In the genomic region with DNA sequence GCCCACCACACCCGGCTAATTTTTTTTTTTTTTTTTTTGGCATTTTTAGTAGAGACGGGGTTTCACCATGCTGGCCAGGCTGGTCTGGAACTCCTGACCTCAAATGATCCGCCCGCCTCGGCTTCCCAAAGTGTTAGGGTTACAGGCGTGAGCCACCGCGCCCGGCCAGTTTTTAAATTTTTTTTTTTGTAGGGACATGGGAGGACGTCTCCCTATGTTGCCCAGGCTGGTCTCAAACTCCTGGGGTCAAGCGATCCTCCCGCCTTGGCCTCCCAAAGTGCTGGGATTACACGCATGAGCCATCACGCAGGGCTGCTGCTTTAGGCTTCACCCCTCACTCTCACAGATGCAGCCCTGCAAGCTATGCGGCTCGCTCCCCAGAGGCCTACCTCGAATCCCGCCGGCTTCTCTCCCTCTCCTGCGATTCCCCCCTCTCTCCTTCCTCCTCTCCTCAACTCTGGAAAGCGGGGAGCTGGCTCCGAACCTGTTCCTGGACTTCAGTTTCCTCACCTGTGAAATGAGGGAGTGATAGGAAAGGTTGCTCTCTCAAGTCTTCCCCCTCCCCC, we compare ENCODE assay signal across 10 cellular contexts. TPM values are rescaled to one million over a fixed set of nuclear protein-coding genes. Genes with fewer than 3 reads are reported as not detected.
A peak's percentile ranks its signal among the peaks of the same experiment; 100 is the strongest.
DNase-seq lines count a peak whose midpoint lies in the region; ATAC-seq and TF ChIP-seq lines count a peak whose summit lies in the region.
"Had no signal": no experiment of that assay in that cellular context is flagged by ENCODE, and none has a peak within 500 bp of the region (broad histone marks: within the 10 kb centered on the region; RNA-seq: fewer than 3 reads in every experiment).

No MANE protein-coding gene starts in this region.

- H3K79me1 ChIP-seq in mesendoderm (ENCODE audit: low read length): peaks cover 17% of the 10 kb centered on the region

- H3K4me1 ChIP-seq in ACC112 (ENCODE audit: control insufficient read depth, insufficient read depth, low read length, unreplicated experiment) (peaks cover 6% of the 10 kb centered on the region), mesendoderm (ENCODE audit: control insufficient read depth, low read depth, low read length) (peaks cover 8% of the 10 kb centered on the region)

- DNase-seq in HFF-Myc (ENCODE audit: extremely low read depth, low read depth) (no peak), astrocyte of the spinal cord (ENCODE audit: low read depth, low spot score) (no peak), mesendoderm (no peak), HCEC 1CT (no peak), Ammon's horn (ENCODE audit: low spot score) (no peak)
- DNase-seq: activated CD8-positive, alpha-beta memory T cell treated with anti-CD3 and anti-CD28 coated beads, Interleukin-2, amount 50 U/mL, for 4 hours; EL had no signal

- H4K5ac ChIP-seq in mesendoderm (ENCODE audit: low read length): no peak overlapping the region

- no peak for TF ChIP-seq CTCF in HFF-Myc (IDR thresholded peaks at IDR 0.05; ENCODE audit: low read depth, low read length, missing control alignments)
- TF ChIP-seq CTCF in astrocyte of the spinal cord (IDR thresholded peaks at IDR 0.05; ENCODE audit: low read depth, low read length): no peak

- H3K4me2 ChIP-seq in mesendoderm (ENCODE audit: low read length): peak overlapping the region; percentile 11

- H3K9ac ChIP-seq in mesendoderm (ENCODE audit: low read length): peak overlapping the region; percentile 26

- peak overlapping the region; percentile 93 for H3K56ac ChIP-seq in mesendoderm (ENCODE audit: low read length)

- H2AK5ac ChIP-seq in mesendoderm (ENCODE audit: low read length): no peak overlapping the region

- H3K4me3 ChIP-seq in ACC112 (ENCODE audit: low read depth, low read length) (peak overlapping the region; percentile 90), HFF-Myc (replicated peaks; ENCODE audit: low read depth, low read length) (peak overlapping the region; percentile 78), astrocyte of the spinal cord (ENCODE audit: low read depth, low read length) (peak overlapping the region; percentile 84), mesendoderm (ENCODE audit: low read length) (no peak overlapping the region)

- H3K27ac ChIP-seq in ACC112 (ENCODE audit: low read depth, low read length): no peak overlapping the region
- H3K27ac ChIP-seq in mesendoderm (ENCODE audit: low read depth, low read length): no peak overlapping the region

- in situ Hi-C loops in astrocyte of the spinal cord (cut with HindIII; ENCODE audit: low sequenced_read_pairs): no loop called here

- H4K8ac ChIP-seq in mesendoderm (ENCODE audit: low read depth, low read length): no peak overlapping the region

- H3K36me3 ChIP-seq in ACC112 (ENCODE audit: insufficient read depth, low read length) (no peaks in the 10 kb centered on the region), mesendoderm (ENCODE audit: control insufficient read depth, insufficient read depth, low read length) (peaks cover 1% of the 10 kb centered on the region)

- H2BK120ac ChIP-seq in mesendoderm (ENCODE audit: low read depth, low read length): no peak overlapping the region

- H3K23ac ChIP-seq in mesendoderm (ENCODE audit: low read length): peak overlapping the region; percentile 66

- no CpG with 5 or more reads among the region's 22 CpGs for WGBS in mesendoderm (ENCODE audit: extremely low coverage, insufficient coverage, low lambda C conversion rate)

- H2BK15ac ChIP-seq in mesendoderm (replicated peaks; ENCODE audit: low read depth): no peak overlapping the region

- peaks cover 34% of the 10 kb centered on the region for H3K79me2 ChIP-seq in ACC112 (ENCODE audit: control insufficient read depth, insufficient read depth, low read length, unreplicated experiment)
- H3K79me2 ChIP-seq in mesendoderm (ENCODE audit: control insufficient read depth, insufficient read depth, low read length): peaks cover 23% of the 10 kb centered on the region

- no peak overlapping the region for H3K18ac ChIP-seq in mesendoderm (ENCODE audit: low read length)

- H3K4ac ChIP-seq in mesendoderm (ENCODE audit: low read depth, low read length): no peak overlapping the region

- no peaks in the 10 kb centered on the region for H3K27me3 ChIP-seq in ACC112 (ENCODE audit: insufficient read depth, low read length)
- no peaks in the 10 kb centered on the region for H3K27me3 ChIP-seq in mesendoderm (ENCODE audit: insufficient read depth, low read length, poor library complexity)

- H2BK5ac ChIP-seq in mesendoderm (ENCODE audit: low read length): no peak overlapping the region

- no peak for ATAC-seq in HG02759 (IDR thresholded peaks at IDR 0.05; ENCODE audit: unreplicated experiment)
- no peak for ATAC-seq in HG03108 (IDR thresholded peaks at IDR 0.05; ENCODE audit: unreplicated experiment)

- no peak overlapping the region for H2AFZ ChIP-seq in ACC112 (ENCODE audit: low read length, unreplicated experiment)

RNA-seq across cellular contexts. Expression of gene CCDC157, which starts 0.9 kb away (rescaled TPM):
- polyA plus RNA-seq in mesendoderm (2013, experiment 1 of 2): 2.6 TPM
- 2.6 TPM for polyA plus RNA-seq in mesendoderm (2013, experiment 2 of 2)

RNA-seq across cellular contexts. Expression of gene SF3A1, which starts 1.0 kb away (rescaled TPM):
- polyA plus RNA-seq in mesendoderm (2013, experiment 1 of 2): 264 TPM
- 276 TPM for polyA plus RNA-seq in mesendoderm (2013, experiment 2 of 2)

RNA-seq across cellular contexts. Expression of gene RNF215, which starts 29.5 kb away (rescaled TPM):
- 3.1 TPM for polyA plus RNA-seq in mesendoderm (2013, experiment 1 of 2)
- polyA plus RNA-seq in mesendoderm (2013, experiment 2 of 2): 2.9 TPM

RNA-seq across cellular contexts. Expression of gene TBC1D10A, which starts 31.0 kb away (rescaled TPM):
- polyA plus RNA-seq in mesendoderm (2013, experiment 1 of 2): 2.7 TPM
- 2.6 TPM for polyA plus RNA-seq in mesendoderm (2013, experiment 2 of 2)

RNA-seq across cellular contexts. Expression of gene SEC14L2, which starts 39.1 kb away (rescaled TPM):
- 1.6 TPM for polyA plus RNA-seq in mesendoderm (2013, experiment 1 of 2)
- 1.2 TPM for polyA plus RNA-seq in mesendoderm (2013, experiment 2 of 2)
